8 cellular contexts compared by ENCODE assay signal in the genomic region with DNA sequence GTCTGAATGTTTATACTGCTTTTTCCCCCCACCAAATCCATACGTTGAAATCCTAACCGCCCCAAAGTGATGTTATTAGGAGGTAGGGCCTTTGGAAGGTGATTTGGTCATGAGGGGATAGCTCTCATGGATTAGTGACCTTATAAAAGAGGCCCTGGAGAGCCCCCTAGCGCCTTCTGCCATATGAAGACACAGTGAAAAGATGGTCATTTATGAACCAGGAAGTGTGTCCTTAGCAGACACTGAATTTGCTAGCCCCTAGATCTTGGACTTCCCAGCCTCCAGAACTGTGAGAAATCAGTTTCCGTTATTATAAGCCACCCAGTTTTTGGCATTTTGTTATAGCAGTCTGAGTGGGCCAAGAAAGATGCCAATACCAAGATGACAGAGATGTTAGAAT. TPM values are rescaled to one million over a fixed set of nuclear protein-coding genes. Genes with fewer than 3 reads are reported as not detected.
DNase-seq lines count a peak whose midpoint lies in the region; ATAC-seq and TF ChIP-seq lines count a peak whose summit lies in the region.

No MANE protein-coding gene starts in this region.

- DNase-seq in IMR-90, result peak; percentile 51
- no peak for DNase-seq in dorsolateral prefrontal cortex
- no peak for DNase-seq in NCI-H2171 (lab: John Stamatoyannopoulos, UW)

- H2AK5ac ChIP-seq in IMR-90 (ENCODE audit: low read depth, low read length), result no peak overlapping the region

- CTCF ChIA-PET in IMR-90 (lab: Yijun Ruan, JAX), result interaction anchor here (0.6 kb wide), 1 partner anchor 12 kb away, joined by 3 read pairs; the partner anchor contains the start of gene NIFK

- no peaks in the 10 kb centered on the region for H4K20me1 ChIP-seq in IMR-90 (ENCODE audit: insufficient read depth, low read length)

- TF ChIP-seq RAD21 in IMR-90 (IDR thresholded peaks at IDR 0.05; ENCODE audit: low read length) (peak; percentile 63), liver (IDR thresholded peaks at IDR 0.05) (peak; percentile 53 to 56)

- H4K8ac ChIP-seq in IMR-90 (ENCODE audit: low read depth in 2 of 2, low read length in 2 of 2), result peak overlapping the region in 1 of 2 experiments; percentile 68; a peak in 3 of 4 replicates

- no peaks in the 10 kb centered on the region for H3K9me1 ChIP-seq in IMR-90 (ENCODE audit: insufficient read depth, low read length)

- H2BK20ac ChIP-seq in IMR-90 (ENCODE audit: low read depth, low read length), result no peak overlapping the region

- POLR2A ChIA-PET in IMR-90 (lab: Charles Lee; ENCODE audit: unreplicated experiment), result no interaction called here

- TF ChIP-seq CTCF in GM12872 (IDR thresholded peaks at IDR 0.05; ENCODE audit: insufficient read depth, low read depth, low read length), result peak; percentile 49
- peak; percentile 61 for TF ChIP-seq CTCF in IMR-90 (conservative IDR thresholded peaks at IDR 0.05; ENCODE audit: low read depth, low read length)
- peak; percentile 41 for TF ChIP-seq CTCF in VCaP (conservative IDR thresholded peaks at IDR 0.05)
- TF ChIP-seq CTCF in liver (IDR thresholded peaks at IDR 0.05; ENCODE audit: low read depth, low read length, missing input control), result no peak
- peak in 8 of 56 donors; percentile 13 to 35 (median 28) for TF ChIP-seq CTCF in dorsolateral prefrontal cortex (IDR thresholded peaks at IDR 0.05 in 54 of 56, conservative IDR thresholded peaks at IDR 0.05 in 2 of 56; ENCODE audit: low read depth in 1 of 56, partially characterized antibody in 56 of 56)

- H3K9ac ChIP-seq in IMR-90 (ENCODE audit: low read depth, low read length) (no peak overlapping the region), liver (ENCODE audit: low read depth in 1 of 2, low read length in 2 of 2) (no peak overlapping the region)

- no peak overlapping the region for H2BK15ac ChIP-seq in IMR-90 (ENCODE audit: low read depth, low read length)

- no peak overlapping the region for H2AK9ac ChIP-seq in IMR-90 (replicated peaks; ENCODE audit: low read depth, low read length, poor library complexity)

- intact Hi-C loops in IMR-90 (cut with micrococcal nuclease), result loop anchor here (1.0 to 10.0 kb wide), 2 partner anchors 217 to 653 kb away; no protein-coding TSS in a partner anchor
- intact Hi-C loops in dorsolateral prefrontal cortex (cut with DNase I), result loop anchor here in 1 of 2 donors (10.0 kb wide), 1 partner anchor 653 kb away; no protein-coding TSS in a partner anchor

- H3K79me1 ChIP-seq in IMR-90 (ENCODE audit: low read depth in 1 of 2, low read length in 2 of 2), result no peaks in the 10 kb centered on the region

- peak; percentile 90 for ATAC-seq in IMR-90 (ENCODE audit: low read depth)
- no peak for ATAC-seq in GM18870 (IDR thresholded peaks at IDR 0.05; ENCODE audit: unreplicated experiment)
- no peak for ATAC-seq in GM21381 (IDR thresholded peaks at IDR 0.05; ENCODE audit: unreplicated experiment)

- H3K4ac ChIP-seq in IMR-90 (ENCODE audit: low read depth, low read length), result no peak overlapping the region

- no peak overlapping the region for H3K56ac ChIP-seq in IMR-90 (ENCODE audit: extremely low read depth, insufficient read depth, low read length)

- H3K27me3 ChIP-seq in IMR-90 (ENCODE audit: control insufficient read depth, insufficient read depth, low read length), result no peaks in the 10 kb centered on the region
- H3K27me3 ChIP-seq in liver (ENCODE audit: control insufficient read depth in 4 of 4, insufficient read depth in 4 of 4, low read length in 3 of 4), result no peaks in the 10 kb centered on the region
- no peaks in the 10 kb centered on the region for H3K27me3 ChIP-seq in dorsolateral prefrontal cortex

- WGBS in IMR-90 (ENCODE audit: extremely low coverage in 2 of 2, insufficient read length in 1 of 2), 2 experiments, result no CpG with 5 or more reads among the region's 4 CpGs
- 65% methylated on average over 4 of the region's 4 CpGs for WGBS in liver

- H3K4me1 ChIP-seq in IMR-90 (ENCODE audit: control insufficient read depth, insufficient read depth, low read length) (no peaks in the 10 kb centered on the region), liver (ENCODE audit: control insufficient read depth in 4 of 4, insufficient read depth in 4 of 4, low read length in 3 of 4) (peaks cover 0 to 3% (median 0%) of the 10 kb centered on the region in 4 donors)

- TF ChIP-seq POLR2A in IMR-90 (IDR thresholded peaks at IDR 0.05; ENCODE audit: low read depth, low read length), result no peak

- H2BK120ac ChIP-seq in IMR-90 (ENCODE audit: low read depth, low read length), result no peak overlapping the region

- H2AFZ ChIP-seq in IMR-90 (replicated peaks; ENCODE audit: low read length, poor library complexity), result no peak overlapping the region

- no peak overlapping the region for H4K91ac ChIP-seq in IMR-90 (ENCODE audit: insufficient read depth, low read depth, low read length)

- H3K27ac ChIP-seq in IMR-90 (ENCODE audit: insufficient read depth, low read length) (no peak overlapping the region), VCaP (no peak overlapping the region), liver (ENCODE audit: low read depth in 1 of 2, low read length in 2 of 2) (no peak overlapping the region), dorsolateral prefrontal cortex (no peak overlapping the region)

- H3K23ac ChIP-seq in IMR-90 (ENCODE audit: low read depth, low read length), result no peak overlapping the region

- H3K14ac ChIP-seq in IMR-90 (replicated peaks; ENCODE audit: low read depth, low read length), result no peak overlapping the region

- no peak overlapping the region for H3K18ac ChIP-seq in IMR-90 (ENCODE audit: low read depth, low read length)

- H3K4me2 ChIP-seq in IMR-90 (ENCODE audit: low read depth, low read length), result no peak overlapping the region

- no peaks in the 10 kb centered on the region for H3K36me3 ChIP-seq in IMR-90 (ENCODE audit: control insufficient read depth, insufficient read depth, low read length)
- no peaks in the 10 kb centered on the region for H3K36me3 ChIP-seq in liver (ENCODE audit: control insufficient read depth in 4 of 4, insufficient read depth in 3 of 4, low read depth in 1 of 4, low read length in 3 of 4)

- no TSS peak for BruUV-seq in IMR-90 (replicated peaks; lab: Mats Ljungman, UMichigan)

- H2BK5ac ChIP-seq in IMR-90 (ENCODE audit: low read depth, low read length, poor library complexity, severe bottlenecking), result no peak overlapping the region

- no peaks in the 10 kb centered on the region for H3K9me3 ChIP-seq in IMR-90 (ENCODE audit: control insufficient read depth, insufficient read depth, low read length)
- no peaks in the 10 kb centered on the region for H3K9me3 ChIP-seq in liver (ENCODE audit: control insufficient read depth in 4 of 4, low read length in 3 of 4)

- H4K5ac ChIP-seq in IMR-90 (ENCODE audit: low read depth, low read length), result no peak overlapping the region

- dilution Hi-C loops in IMR-90 (cut with HindIII; ENCODE audit: low sequenced_read_pairs, unreplicated experiment), result no loop called here

- H3K4me3 ChIP-seq in IMR-90 (ENCODE audit: insufficient read depth, low read depth, low read length) (no peak overlapping the region), liver (ENCODE audit: low read depth in 1 of 3, low read length in 3 of 3) (no peak overlapping the region), dorsolateral prefrontal cortex (no peak overlapping the region)

- in situ Hi-C loops in IMR-90 (cut with MboI; ENCODE audit: low sequenced_read_pairs), result loop anchor here (25.0 kb wide), 1 partner anchor 661 kb away; no protein-coding TSS in a partner anchor

TF ChIP-seq in IMR-90, 13 proteins besides CTCF, POLR2A, EP300 and RAD21:
- TF ChIP-seq SMC3 (IDR thresholded peaks at IDR 0.05; ENCODE audit: low read depth, low read length) (peak; percentile 56), MAFK (IDR thresholded peaks at IDR 0.05; ENCODE audit: low read depth, low read length) (no peak)

TF ChIP-seq in liver, 16 proteins besides CTCF, POLR2A, EP300 and RAD21 (continues in another document):
- TF ChIP-seq RXRA (IDR thresholded peaks at IDR 0.05), result no peak
- no peak for TF ChIP-seq ZBTB33 (IDR thresholded peaks at IDR 0.05)
- no peak for TF ChIP-seq EGR1 (IDR thresholded peaks at IDR 0.05; ENCODE audit: low read depth in 2 of 2)
- TF ChIP-seq HNF4G (IDR thresholded peaks at IDR 0.05), result no peak
- TF ChIP-seq TAF1 (conservative IDR thresholded peaks at IDR 0.05), result no peak
- no peak for TF ChIP-seq MAX (IDR thresholded peaks at IDR 0.05)
- TF ChIP-seq ATF3 (IDR thresholded peaks at IDR 0.05), result no peak
- no peak for TF ChIP-seq YY1 (IDR thresholded peaks at IDR 0.05)

RNA-seq across cellular contexts. Expression of gene TSN, which starts 7.2 kb away (rescaled TPM):
- total RNA-seq in IMR-90 (2012; rRNA removed), result 56.3 and 57.5 TPM in 2 replicates
- polyA plus RNA-seq in IMR-90 (2012; rRNA removed), result 28.4 and 31.0 TPM in 2 replicates
- polyA plus RNA-seq in IMR-90 (2012; cell fraction: cytosol; rRNA removed), result 6.5 and 20.6 TPM in 2 replicates
- 2.2 and 12.0 TPM in 2 replicates for polyA plus RNA-seq in IMR-90 (2012; cell fraction: nucleus; rRNA removed; ENCODE audit: low replicate concordance)
- total RNA-seq in liver, result 10 to 100 TPM; 18.3 to 30.6 TPM
- 10 to 100 TPM; 17.0 TPM for polyA plus RNA-seq in liver
- 10 to 100 TPM; 42.4 to 82.9 (median 58.1) TPM for total RNA-seq in dorsolateral prefrontal cortex

RNA-seq across cellular contexts. Expression of gene NIFK, which starts 11.5 kb away (rescaled TPM):
- total RNA-seq in IMR-90 (2012; rRNA removed) (19.5 and 47.8 TPM in 2 replicates), liver (10 to 100 TPM; 13.4 to 18.0 TPM), dorsolateral prefrontal cortex (10 to 100 TPM; 16.8 to 47.3 (median 29.2) TPM)
- polyA plus RNA-seq in IMR-90 (2012; rRNA removed) (22.7 and 24.3 TPM in 2 replicates), liver (10 to 100 TPM; 14.4 to 25.6 TPM)
- 3.9 and 5.8 TPM in 2 replicates for polyA plus RNA-seq in IMR-90 (2012; cell fraction: cytosol; rRNA removed)
- 2.9 and 12.4 TPM in 2 replicates for polyA plus RNA-seq in IMR-90 (2012; cell fraction: nucleus; rRNA removed; ENCODE audit: low replicate concordance)
